Comparison of ENCODE assay signal across 1 cellular context in the genomic region with DNA sequence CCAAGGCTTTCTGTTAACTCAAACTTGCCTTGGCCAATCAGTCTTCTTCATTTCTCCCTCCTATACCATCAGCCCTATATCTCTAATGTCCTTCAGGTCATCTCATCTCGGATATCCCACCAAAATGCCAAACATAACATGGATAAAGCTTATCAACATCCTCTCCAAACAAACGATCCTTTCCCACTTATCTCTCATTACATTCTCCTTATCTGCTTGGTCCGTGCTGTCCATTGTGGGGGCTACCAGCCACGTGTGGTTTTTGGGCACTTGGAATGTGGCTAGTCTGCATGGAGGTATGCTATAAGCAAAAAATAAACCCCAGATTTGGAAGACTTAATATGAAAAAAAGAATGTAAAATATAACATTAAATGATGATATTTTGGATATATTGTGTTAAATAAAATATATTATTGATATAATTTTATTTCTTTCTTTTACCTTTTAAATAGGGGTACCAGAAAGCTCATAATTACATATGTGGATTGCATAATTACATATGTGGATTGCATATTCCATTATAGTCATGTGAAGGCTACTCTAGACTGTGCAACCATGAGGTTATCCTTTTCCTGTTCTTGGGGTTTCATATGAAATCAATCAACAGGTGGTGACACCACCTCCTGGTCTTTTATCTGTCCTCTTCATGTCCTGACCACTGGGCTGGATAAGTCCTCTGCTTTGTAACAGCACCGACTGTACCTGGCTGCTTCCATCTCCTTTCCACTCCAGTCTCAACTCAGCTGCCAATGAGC.
TF ChIP-seq lines count a peak whose summit lies in the region.

No MANE protein-coding gene starts in this region.

TF ChIP-seq in SK-N-SH treated with all-trans-retinoic acid at 6 μM for 48 hours, 23 proteins besides CTCF, POLR2A, EP300 and RAD21 (continued from another document):
- no peak for TF ChIP-seq CSDC2 (CRISPR knock-in tag; IDR thresholded peaks at IDR 0.05)
- TF ChIP-seq ARNTL (CRISPR knock-in tag; IDR thresholded peaks at IDR 0.05; ENCODE audit: borderline replicate concordance, low read depth) = no peak
- no peak for TF ChIP-seq ISL1 (CRISPR knock-in tag; IDR thresholded peaks at IDR 0.05)
- no peak for TF ChIP-seq ZFP3 (CRISPR knock-in tag; IDR thresholded peaks at IDR 0.05)
- TF ChIP-seq ZNF8 (CRISPR knock-in tag; IDR thresholded peaks at IDR 0.05) = no peak
- TF ChIP-seq, protein P1, sequence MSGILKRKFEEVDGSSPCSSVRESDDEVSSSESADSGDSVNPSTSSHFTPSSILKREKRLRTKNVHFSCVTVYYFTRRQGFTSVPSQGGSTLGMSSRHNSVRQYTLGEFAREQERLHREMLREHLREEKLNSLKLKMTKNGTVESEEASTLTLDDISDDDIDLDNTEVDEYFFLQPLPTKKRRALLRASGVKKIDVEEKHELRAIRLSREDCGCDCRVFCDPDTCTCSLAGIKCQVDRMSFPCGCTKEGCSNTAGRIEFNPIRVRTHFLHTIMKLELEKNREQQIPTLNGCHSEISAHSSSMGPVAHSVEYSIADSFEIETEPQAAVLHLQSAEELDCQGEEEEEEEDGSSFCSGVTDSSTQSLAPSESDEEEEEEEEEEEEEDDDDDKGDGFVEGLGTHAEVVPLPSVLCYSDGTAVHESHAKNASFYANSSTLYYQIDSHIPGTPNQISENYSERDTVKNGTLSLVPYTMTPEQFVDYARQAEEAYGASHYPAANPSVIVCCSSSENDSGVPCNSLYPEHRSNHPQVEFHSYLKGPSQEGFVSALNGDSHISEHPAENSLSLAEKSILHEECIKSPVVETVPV (CRISPR knock-in tag; IDR thresholded peaks at IDR 0.05) = no peak
- TF ChIP-seq BACH2 (CRISPR knock-in tag; IDR thresholded peaks at IDR 0.05; ENCODE audit: borderline replicate concordance) = no peak
- no peak for TF ChIP-seq TOX (CRISPR knock-in tag; IDR thresholded peaks at IDR 0.05; ENCODE audit: borderline replicate concordance)
- no peak for TF ChIP-seq ZFP30 (CRISPR knock-in tag; IDR thresholded peaks at IDR 0.05)
- no peak for TF ChIP-seq ZNF565 (CRISPR knock-in tag; conservative IDR thresholded peaks at IDR 0.05; ENCODE audit: low read depth)
- TF ChIP-seq ZNF70 (CRISPR knock-in tag; IDR thresholded peaks at IDR 0.05) = no peak
- TF ChIP-seq, protein P2, sequence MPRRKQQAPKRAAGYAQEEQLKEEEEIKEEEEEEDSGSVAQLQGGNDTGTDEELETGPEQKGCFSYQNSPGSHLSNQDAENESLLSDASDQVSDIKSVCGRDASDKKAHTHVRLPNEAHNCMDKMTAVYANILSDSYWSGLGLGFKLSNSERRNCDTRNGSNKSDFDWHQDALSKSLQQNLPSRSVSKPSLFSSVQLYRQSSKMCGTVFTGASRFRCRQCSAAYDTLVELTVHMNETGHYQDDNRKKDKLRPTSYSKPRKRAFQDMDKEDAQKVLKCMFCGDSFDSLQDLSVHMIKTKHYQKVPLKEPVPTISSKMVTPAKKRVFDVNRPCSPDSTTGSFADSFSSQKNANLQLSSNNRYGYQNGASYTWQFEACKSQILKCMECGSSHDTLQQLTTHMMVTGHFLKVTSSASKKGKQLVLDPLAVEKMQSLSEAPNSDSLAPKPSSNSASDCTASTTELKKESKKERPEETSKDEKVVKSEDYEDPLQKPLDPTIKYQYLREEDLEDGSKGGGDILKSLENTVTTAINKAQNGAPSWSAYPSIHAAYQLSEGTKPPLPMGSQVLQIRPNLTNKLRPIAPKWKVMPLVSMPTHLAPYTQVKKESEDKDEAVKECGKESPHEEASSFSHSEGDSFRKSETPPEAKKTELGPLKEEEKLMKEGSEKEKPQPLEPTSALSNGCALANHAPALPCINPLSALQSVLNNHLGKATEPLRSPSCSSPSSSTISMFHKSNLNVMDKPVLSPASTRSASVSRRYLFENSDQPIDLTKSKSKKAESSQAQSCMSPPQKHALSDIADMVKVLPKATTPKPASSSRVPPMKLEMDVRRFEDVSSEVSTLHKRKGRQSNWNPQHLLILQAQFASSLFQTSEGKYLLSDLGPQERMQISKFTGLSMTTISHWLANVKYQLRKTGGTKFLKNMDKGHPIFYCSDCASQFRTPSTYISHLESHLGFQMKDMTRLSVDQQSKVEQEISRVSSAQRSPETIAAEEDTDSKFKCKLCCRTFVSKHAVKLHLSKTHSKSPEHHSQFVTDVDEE (CRISPR knock-in tag; IDR thresholded peaks at IDR 0.05) = no peak
- TF ChIP-seq TCF4 (CRISPR knock-in tag; IDR thresholded peaks at IDR 0.05; ENCODE audit: borderline replicate concordance) = no peak
- no peak for TF ChIP-seq ESRRG (CRISPR knock-in tag; IDR thresholded peaks at IDR 0.05)
- TF ChIP-seq OSR1 (CRISPR knock-in tag; IDR thresholded peaks at IDR 0.05) = no peak
- TF ChIP-seq PPARA (CRISPR knock-in tag; IDR thresholded peaks at IDR 0.05; ENCODE audit: borderline replicate concordance) = no peak
- no peak for TF ChIP-seq SNAI2 (CRISPR knock-in tag; IDR thresholded peaks at IDR 0.05)
TF ChIP-seq in SK-N-SH treated with all-trans-retinoic acid at 6 μM for 48 hours: peak in this region for 0.
